In the genomic region with DNA sequence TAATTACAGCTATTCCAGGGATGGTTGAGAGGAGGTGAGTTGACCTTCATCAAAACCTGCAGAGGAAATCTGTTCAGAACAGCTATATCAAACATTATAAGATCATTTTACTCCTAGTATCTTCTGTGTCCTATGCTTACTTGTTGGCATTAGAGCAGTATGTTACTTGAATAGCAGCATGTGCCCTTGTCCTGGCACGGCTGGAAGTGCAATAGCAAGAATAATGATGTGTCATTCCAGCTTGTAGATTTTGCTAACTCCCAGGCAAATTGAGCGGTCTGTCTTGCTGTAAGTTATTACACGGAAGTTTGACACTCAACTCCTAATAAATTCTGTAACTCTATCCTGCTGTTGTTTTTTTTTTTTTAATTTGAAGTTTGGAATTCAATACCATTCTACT, we compare ENCODE assay signal across 27 cellular contexts.
"Had no signal": no experiment of that assay in that cellular context is flagged by ENCODE, and none has a peak within 500 bp of the region (broad histone marks: within the 10 kb centered on the region; RNA-seq: fewer than 3 reads in every experiment).

No MANE protein-coding gene starts in this region.

- DNase-seq: activated CD4-positive, alpha-beta T cell treated with anti-CD3 and anti-CD28 coated beads, Interleukin-2, amount 10 ng/mL, durations not matched to agents 7 days and 5 days; activated CD4-positive, alpha-beta T cell treated with anti-CD3 and anti-CD28 coated beads, Interleukin-2, amount 50 U/mL, for 48 hours; activated CD8-positive, alpha-beta T cell treated with anti-CD3 and anti-CD28 coated beads, Interleukin-2, amount 10 ng/mL, durations not matched to agents 7 days and 5 days; activated gamma-delta T cell; activated naive CD4-positive, alpha-beta T cell treated with Interleukin-2 at 50 U/mL for 16 hours; activated naive CD8-positive, alpha-beta T cell treated with anti-CD3 and anti-CD28 coated beads, Interleukin-2, amount 10 ng/mL, durations not matched to agents 7 days and 5 days; activated T-cell treated with anti-CD3 and anti-CD28 coated beads, Interleukin-2, amount 50 U/mL, for 24 hours; amygdala; NCI-H1092 treated with DMSO at 0.1 percent for 48 hours; NCI-H1417; NCI-H146; NCI-H187; NCI-H2029 treated with DMSO at 0.1 percent for 48 hours; NCI-H2107; NCI-H2171; NCI-H510A treated with DMSO at 0.1 percent for 48 hours; PC-3; Peyer's patch; RPMI8226; SW 1271; T-helper 1 cell; T-helper 2 cell; T-helper 9 cell; WERI-Rb-1 had no signal

- H3K27me3 ChIP-seq: ascending aorta, cardiac muscle cell, Peyer's patch had no signal

- H3K36me3 ChIP-seq: ascending aorta, cardiac muscle cell, Peyer's patch, WERI-Rb-1 had no signal

- H3K9ac ChIP-seq: KMS-11 had no signal

- H3K27ac ChIP-seq: ascending aorta, cardiac muscle cell, KMS-11, Peyer's patch, WERI-Rb-1 had no signal

- ATAC-seq: activated CD8-positive, alpha-beta T cell treated with anti-CD3 and anti-CD28 coated beads, Interleukin-2, amount 10 ng/mL, durations not matched to agents 7 days and 5 days; PC-3 had no signal

- H3K9me3 ChIP-seq: ascending aorta, Peyer's patch had no signal

- H3K4me2 ChIP-seq: KMS-11 had no signal

- H3K4me3 ChIP-seq: ascending aorta, cardiac muscle cell, Peyer's patch had no signal

- H3K4me1 ChIP-seq: ascending aorta, Peyer's patch had no signal
